1 cellular context compared by ENCODE assay signal in the genomic region with DNA sequence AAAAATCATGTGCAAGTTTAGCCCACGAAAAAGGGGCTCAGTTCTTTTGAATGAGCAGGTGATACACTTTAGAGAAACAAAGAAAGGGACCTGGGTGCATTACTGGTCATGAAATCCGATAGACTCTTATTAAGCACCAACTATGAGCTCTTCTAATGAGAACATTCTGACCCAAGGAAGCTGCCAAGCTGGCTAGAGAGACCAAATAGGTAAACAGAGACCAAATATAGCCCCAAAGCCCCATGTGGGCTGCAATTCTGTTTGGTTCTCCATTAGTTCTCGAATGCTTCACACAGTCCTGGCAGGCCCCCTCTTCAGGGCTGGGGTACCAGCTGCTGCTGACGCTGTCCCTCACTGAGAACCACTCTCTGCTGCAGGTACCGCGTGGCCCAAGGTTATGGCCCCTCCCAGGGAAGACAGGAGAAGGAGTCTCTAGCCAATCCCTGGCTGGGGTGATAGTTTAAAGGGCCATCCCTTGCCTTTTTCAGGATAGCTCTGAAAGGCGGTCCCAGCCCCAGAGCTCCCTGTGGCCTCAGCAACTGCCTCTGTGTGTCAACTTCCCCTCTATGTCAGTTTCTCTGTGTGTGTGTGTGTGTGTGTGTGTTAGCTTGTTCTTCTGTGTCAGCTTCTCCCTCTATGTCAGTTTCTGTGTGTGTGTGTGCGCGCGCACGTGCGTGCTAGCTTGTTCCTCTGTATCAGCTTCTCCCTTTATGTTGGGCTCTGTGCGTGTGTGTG.
TF ChIP-seq lines count a peak whose summit lies in the region.

No MANE protein-coding gene starts in this region.

TF ChIP-seq in GM23338, 12 proteins besides CTCF, POLR2A, EP300 and RAD21 (continued from another document):
- TF ChIP-seq, protein P1, sequence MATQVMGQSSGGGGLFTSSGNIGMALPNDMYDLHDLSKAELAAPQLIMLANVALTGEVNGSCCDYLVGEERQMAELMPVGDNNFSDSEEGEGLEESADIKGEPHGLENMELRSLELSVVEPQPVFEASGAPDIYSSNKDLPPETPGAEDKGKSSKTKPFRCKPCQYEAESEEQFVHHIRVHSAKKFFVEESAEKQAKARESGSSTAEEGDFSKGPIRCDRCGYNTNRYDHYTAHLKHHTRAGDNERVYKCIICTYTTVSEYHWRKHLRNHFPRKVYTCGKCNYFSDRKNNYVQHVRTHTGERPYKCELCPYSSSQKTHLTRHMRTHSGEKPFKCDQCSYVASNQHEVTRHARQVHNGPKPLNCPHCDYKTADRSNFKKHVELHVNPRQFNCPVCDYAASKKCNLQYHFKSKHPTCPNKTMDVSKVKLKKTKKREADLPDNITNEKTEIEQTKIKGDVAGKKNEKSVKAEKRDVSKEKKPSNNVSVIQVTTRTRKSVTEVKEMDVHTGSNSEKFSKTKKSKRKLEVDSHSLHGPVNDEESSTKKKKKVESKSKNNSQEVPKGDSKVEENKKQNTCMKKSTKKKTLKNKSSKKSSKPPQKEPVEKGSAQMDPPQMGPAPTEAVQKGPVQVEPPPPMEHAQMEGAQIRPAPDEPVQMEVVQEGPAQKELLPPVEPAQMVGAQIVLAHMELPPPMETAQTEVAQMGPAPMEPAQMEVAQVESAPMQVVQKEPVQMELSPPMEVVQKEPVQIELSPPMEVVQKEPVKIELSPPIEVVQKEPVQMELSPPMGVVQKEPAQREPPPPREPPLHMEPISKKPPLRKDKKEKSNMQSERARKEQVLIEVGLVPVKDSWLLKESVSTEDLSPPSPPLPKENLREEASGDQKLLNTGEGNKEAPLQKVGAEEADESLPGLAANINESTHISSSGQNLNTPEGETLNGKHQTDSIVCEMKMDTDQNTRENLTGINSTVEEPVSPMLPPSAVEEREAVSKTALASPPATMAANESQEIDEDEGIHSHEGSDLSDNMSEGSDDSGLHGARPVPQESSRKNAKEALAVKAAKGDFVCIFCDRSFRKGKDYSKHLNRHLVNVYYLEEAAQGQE (IDR thresholded peaks at IDR 0.05; ENCODE audit: unreplicated experiment) = no peak
- TF ChIP-seq EZH2phosphoT487 (IDR thresholded peaks at IDR 0.05; ENCODE audit: unreplicated experiment) (no peak), EZH2 (IDR thresholded peaks at IDR 0.05; ENCODE audit: low read depth, unreplicated experiment) (no peak), JUNB (IDR thresholded peaks at IDR 0.05; ENCODE audit: unreplicated experiment) (no peak), POLR2AphosphoS5 (IDR thresholded peaks at IDR 0.05; ENCODE audit: low read depth) (no peak), NANOG (IDR thresholded peaks at IDR 0.05; ENCODE audit: borderline replicate concordance) (no peak)
- TF ChIP-seq, protein P2, sequence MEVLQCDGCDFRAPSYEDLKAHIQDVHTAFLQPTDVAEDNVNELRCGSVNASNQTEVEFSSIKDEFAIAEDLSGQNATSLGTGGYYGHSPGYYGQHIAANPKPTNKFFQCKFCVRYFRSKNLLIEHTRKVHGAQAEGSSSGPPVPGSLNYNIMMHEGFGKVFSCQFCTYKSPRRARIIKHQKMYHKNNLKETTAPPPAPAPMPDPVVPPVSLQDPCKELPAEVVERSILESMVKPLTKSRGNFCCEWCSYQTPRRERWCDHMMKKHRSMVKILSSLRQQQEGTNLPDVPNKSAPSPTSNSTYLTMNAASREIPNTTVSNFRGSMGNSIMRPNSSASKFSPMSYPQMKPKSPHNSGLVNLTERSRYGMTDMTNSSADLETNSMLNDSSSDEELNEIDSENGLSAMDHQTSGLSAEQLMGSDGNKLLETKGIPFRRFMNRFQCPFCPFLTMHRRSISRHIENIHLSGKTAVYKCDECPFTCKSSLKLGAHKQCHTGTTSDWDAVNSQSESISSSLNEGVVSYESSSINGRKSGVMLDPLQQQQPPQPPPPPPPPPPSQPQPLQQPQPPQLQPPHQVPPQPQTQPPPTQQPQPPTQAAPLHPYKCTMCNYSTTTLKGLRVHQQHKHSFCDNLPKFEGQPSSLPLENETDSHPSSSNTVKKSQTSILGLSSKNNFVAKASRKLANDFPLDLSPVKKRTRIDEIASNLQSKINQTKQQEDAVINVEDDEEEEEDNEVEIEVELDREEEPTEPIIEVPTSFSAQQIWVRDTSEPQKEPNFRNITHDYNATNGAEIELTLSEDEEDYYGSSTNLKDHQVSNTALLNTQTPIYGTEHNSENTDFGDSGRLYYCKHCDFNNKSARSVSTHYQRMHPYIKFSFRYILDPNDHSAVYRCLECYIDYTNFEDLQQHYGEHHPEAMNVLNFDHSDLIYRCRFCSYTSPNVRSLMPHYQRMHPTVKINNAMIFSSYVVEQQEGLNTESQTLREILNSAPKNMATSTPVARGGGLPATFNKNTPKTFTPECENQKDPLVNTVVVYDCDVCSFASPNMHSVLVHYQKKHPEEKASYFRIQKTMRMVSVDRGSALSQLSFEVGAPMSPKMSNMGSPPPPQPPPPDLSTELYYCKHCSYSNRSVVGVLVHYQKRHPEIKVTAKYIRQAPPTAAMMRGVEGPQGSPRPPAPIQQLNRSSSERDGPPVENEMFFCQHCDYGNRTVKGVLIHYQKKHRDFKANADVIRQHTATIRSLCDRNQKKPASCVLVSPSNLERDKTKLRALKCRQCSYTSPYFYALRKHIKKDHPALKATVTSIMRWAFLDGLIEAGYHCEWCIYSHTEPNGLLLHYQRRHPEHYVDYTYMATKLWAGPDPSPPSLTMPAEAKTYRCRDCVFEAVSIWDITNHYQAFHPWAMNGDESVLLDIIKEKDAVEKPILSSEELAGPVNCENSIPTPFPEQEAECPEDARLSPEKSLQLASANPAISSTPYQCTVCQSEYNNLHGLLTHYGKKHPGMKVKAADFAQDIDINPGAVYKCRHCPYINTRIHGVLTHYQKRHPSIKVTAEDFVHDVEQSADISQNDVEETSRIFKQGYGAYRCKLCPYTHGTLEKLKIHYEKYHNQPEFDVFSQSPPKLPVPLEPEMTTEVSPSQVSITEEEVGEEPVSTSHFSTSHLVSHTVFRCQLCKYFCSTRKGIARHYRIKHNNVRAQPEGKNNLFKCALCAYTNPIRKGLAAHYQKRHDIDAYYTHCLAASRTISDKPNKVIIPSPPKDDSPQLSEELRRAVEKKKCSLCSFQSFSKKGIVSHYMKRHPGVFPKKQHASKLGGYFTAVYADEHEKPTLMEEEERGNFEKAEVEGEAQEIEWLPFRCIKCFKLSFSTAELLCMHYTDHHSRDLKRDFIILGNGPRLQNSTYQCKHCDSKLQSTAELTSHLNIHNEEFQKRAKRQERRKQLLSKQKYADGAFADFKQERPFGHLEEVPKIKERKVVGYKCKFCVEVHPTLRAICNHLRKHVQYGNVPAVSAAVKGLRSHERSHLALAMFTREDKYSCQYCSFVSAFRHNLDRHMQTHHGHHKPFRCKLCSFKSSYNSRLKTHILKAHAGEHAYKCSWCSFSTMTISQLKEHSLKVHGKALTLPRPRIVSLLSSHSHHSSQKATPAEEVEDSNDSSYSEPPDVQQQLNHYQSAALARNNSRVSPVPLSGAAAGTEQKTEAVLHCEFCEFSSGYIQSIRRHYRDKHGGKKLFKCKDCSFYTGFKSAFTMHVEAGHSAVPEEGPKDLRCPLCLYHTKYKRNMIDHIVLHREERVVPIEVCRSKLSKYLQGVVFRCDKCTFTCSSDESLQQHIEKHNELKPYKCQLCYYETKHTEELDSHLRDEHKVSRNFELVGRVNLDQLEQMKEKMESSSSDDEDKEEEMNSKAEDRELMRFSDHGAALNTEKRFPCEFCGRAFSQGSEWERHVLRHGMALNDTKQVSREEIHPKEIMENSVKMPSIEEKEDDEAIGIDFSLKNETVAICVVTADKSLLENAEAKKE (CRISPR knock-in tag; IDR thresholded peaks at IDR 0.05) = no peak
